Comparison of ENCODE assay signal across 1 cellular context in the genomic region with DNA sequence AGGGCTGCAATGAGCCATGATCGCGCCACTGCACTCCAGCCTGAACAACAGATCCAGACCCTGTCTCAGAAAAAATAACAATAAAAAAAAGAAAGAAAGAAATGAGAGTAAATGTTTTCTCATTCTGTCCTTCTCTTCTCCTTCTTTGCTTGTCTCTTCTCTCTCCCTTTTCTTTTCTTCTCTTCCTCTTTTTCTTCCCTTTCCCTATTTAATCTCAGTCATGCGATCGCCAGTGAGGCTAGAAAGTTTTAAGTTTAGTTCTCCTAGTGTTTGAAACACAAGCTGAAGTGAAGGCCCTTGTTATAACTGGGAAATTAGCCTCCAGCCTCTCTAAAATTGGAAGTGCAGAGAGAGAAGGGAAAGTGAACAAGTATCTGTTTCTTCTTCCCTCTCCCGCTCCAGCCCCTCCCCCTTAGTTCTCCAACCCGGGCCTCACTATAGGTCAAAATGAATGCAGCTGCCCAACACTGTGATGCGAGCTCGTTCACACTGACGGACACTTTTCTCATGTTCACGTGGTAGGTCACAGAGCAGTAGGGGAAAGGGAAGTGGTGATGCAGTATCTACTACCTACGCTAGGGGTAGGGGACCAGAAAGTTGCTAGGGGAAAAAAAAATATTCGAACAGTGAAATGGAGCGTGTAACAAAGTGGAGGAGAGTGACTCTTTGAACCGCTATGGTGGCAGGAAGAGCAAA.
TF ChIP-seq lines count a peak whose summit lies in the region.

No MANE protein-coding gene starts in this region.

TF ChIP-seq in GM12878, 131 proteins besides CTCF, POLR2A, EP300 and RAD21 (continued from another document and continues in another):
- TF ChIP-seq IRF3 (IDR thresholded peaks at IDR 0.05) (no peak), ZSCAN29 (IDR thresholded peaks at IDR 0.05) (no peak), SREBF1 (IDR thresholded peaks at IDR 0.05; ENCODE audit: low read length) (no peak), STAT3 (IDR thresholded peaks at IDR 0.05; ENCODE audit: low read depth, low read length) (no peak), CUX1 (IDR thresholded peaks at IDR 0.05; ENCODE audit: insufficient replicate concordance, low read depth, low read length) (no peak), SMARCA5 (IDR thresholded peaks at IDR 0.05) (0 out of 2 replicates have a peak, but pooled peaks have one; percentile 17), IKZF1 (conservative IDR thresholded peaks at IDR 0.05) (peak; percentile 69), HDAC6 (IDR thresholded peaks at IDR 0.05; ENCODE audit: unreplicated experiment) (no peak), SIN3A (IDR thresholded peaks at IDR 0.05; ENCODE audit: low read depth, low read length) (no peak), POLR2AphosphoS2 (IDR thresholded peaks at IDR 0.05; ENCODE audit: low read depth, low read length) (no peak), YBX1 (IDR thresholded peaks at IDR 0.05) (no peak), ATF7 (IDR thresholded peaks at IDR 0.05; ENCODE audit: low read depth) (peak; percentile 84), SMAD1 (IDR thresholded peaks at IDR 0.05; ENCODE audit: low read depth, partially characterized antibody) (no peak), TCF7 (IDR thresholded peaks at IDR 0.05; ENCODE audit: borderline replicate concordance) (no peak), E2F8 (IDR thresholded peaks at IDR 0.05; ENCODE audit: low read depth, partially characterized antibody) (no peak), SMAD5 (IDR thresholded peaks at IDR 0.05; ENCODE audit: low read depth) (peak; percentile 68; the same call in 1 of the 2 replicates), KDM1A (IDR thresholded peaks at IDR 0.05; ENCODE audit: borderline replicate concordance) (no peak), ZNF207 (IDR thresholded peaks at IDR 0.05; ENCODE audit: borderline replicate concordance) (no peak), RAD51 (IDR thresholded peaks at IDR 0.05) (peak; percentile 93), JUND (IDR thresholded peaks at IDR 0.05; ENCODE audit: low read depth, low read length) (no peak), IKZF2 (IDR thresholded peaks at IDR 0.05) (peak; percentile 61 to 62), RFX5 (IDR thresholded peaks at IDR 0.05; ENCODE audit: low read depth, low read length) (no peak), ZNF384 (IDR thresholded peaks at IDR 0.05; ENCODE audit: borderline replicate concordance, low read depth, low read length) (peak; percentile 89), PAX8 (IDR thresholded peaks at IDR 0.05) (no peak), E4F1 (IDR thresholded peaks at IDR 0.05; ENCODE audit: borderline replicate concordance, partially characterized antibody) (no peak), GABPA (IDR thresholded peaks at IDR 0.05; ENCODE audit: low read depth) (0 out of 2 replicates have a peak, but pooled peaks have one; percentile 20), MTA3 (IDR thresholded peaks at IDR 0.05; ENCODE audit: borderline replicate concordance, low read length) (no peak; the same call in none of the 2 replicates), NR2C2 (IDR thresholded peaks at IDR 0.05; ENCODE audit: borderline replicate concordance, control insufficient read depth, insufficient read length, low read depth) (no peak), CBFB (IDR thresholded peaks at IDR 0.05; ENCODE audit: low read depth) (peak; percentile 6; the same call in 1 of the 2 replicates), CREM (IDR thresholded peaks at IDR 0.05; ENCODE audit: low read depth) (peak; percentile 87), BCL11A (IDR thresholded peaks at IDR 0.05; ENCODE audit: low read depth, low read length) (no peak), KAT2A (conservative IDR thresholded peaks at IDR 0.05; ENCODE audit: control insufficient read depth, low read depth, low read length) (no peak), ZZZ3 (IDR thresholded peaks at IDR 0.05; ENCODE audit: control insufficient read depth, insufficient read length, low read depth) (no peak), SPI1 (IDR thresholded peaks at IDR 0.05; ENCODE audit: borderline replicate concordance, insufficient read depth, low read depth, low read length) (peak; percentile 82; the same call in 1 of the 2 replicates), BHLHE40 (IDR thresholded peaks at IDR 0.05; ENCODE audit: borderline replicate concordance in 1 of 2, low read depth in 2 of 2, low read length in 1 of 2) (peak; percentile 59 to 76; a peak in 3 of 4 replicates), NFIC (IDR thresholded peaks at IDR 0.05; ENCODE audit: low read depth, low read length) (peak; percentile 51; the same call in 1 of the 2 replicates), MYC (IDR thresholded peaks at IDR 0.05; ENCODE audit: insufficient read depth, insufficient read length, insufficient replicate concordance, low read length, severe bottlenecking) (no peak), SRF (IDR thresholded peaks at IDR 0.05; ENCODE audit: low read depth in 2 of 2, low read length in 2 of 2) (no peak), WRNIP1 (IDR thresholded peaks at IDR 0.05; ENCODE audit: borderline replicate concordance, low read depth, low read length) (no peak), LARP7 (IDR thresholded peaks at IDR 0.05) (no peak)
- TF ChIP-seq, protein P1, sequence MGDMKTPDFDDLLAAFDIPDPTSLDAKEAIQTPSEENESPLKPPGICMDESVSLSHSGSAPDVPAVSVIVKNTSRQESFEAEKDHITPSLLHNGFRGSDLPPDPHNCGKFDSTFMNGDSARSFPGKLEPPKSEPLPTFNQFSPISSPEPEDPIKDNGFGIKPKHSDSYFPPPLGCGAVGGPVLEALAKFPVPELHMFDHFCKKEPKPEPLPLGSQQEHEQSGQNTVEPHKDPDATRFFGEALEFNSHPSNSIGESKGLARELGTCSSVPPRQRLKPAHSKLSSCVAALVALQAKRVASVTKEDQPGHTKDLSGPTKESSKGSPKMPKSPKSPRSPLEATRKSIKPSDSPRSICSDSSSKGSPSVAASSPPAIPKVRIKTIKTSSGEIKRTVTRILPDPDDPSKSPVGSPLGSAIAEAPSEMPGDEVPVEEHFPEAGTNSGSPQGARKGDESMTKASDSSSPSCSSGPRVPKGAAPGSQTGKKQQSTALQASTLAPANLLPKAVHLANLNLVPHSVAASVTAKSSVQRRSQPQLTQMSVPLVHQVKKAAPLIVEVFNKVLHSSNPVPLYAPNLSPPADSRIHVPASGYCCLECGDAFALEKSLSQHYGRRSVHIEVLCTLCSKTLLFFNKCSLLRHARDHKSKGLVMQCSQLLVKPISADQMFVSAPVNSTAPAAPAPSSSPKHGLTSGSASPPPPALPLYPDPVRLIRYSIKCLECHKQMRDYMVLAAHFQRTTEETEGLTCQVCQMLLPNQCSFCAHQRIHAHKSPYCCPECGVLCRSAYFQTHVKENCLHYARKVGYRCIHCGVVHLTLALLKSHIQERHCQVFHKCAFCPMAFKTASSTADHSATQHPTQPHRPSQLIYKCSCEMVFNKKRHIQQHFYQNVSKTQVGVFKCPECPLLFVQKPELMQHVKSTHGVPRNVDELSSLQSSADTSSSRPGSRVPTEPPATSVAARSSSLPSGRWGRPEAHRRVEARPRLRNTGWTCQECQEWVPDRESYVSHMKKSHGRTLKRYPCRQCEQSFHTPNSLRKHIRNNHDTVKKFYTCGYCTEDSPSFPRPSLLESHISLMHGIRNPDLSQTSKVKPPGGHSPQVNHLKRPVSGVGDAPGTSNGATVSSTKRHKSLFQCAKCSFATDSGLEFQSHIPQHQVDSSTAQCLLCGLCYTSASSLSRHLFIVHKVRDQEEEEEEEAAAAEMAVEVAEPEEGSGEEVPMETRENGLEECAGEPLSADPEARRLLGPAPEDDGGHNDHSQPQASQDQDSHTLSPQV (IDR thresholded peaks at IDR 0.05) = no peak
- TF ChIP-seq, protein P2, sequence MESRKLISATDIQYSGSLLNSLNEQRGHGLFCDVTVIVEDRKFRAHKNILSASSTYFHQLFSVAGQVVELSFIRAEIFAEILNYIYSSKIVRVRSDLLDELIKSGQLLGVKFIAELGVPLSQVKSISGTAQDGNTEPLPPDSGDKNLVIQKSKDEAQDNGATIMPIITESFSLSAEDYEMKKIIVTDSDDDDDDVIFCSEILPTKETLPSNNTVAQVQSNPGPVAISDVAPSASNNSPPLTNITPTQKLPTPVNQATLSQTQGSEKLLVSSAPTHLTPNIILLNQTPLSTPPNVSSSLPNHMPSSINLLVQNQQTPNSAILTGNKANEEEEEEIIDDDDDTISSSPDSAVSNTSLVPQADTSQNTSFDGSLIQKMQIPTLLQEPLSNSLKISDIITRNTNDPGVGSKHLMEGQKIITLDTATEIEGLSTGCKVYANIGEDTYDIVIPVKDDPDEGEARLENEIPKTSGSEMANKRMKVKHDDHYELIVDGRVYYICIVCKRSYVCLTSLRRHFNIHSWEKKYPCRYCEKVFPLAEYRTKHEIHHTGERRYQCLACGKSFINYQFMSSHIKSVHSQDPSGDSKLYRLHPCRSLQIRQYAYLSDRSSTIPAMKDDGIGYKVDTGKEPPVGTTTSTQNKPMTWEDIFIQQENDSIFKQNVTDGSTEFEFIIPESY (IDR thresholded peaks at IDR 0.05) = peak; percentile 44; the same call in 1 of the 2 replicates
